Comparison of ENCODE assay signal across 1 cellular context in genomic region chr2:12317286-12317685, GRCh38.
TF ChIP-seq lines count a peak whose summit lies in the region.

No MANE protein-coding gene starts in this region.

TF ChIP-seq in H1, 55 proteins besides CTCF, POLR2A, EP300 and RAD21 (continued from another document):
- TF ChIP-seq USF2 (IDR thresholded peaks at IDR 0.05; ENCODE audit: low read length) (no peak), CHD7 (IDR thresholded peaks at IDR 0.05; ENCODE audit: insufficient replicate concordance, low read length) (no peak), BACH1 (IDR thresholded peaks at IDR 0.05; ENCODE audit: low read length) (no peak), JUND (IDR thresholded peaks at IDR 0.05; ENCODE audit: low read length) (no peak), MAX (IDR thresholded peaks at IDR 0.05) (no peak), RBBP5 (IDR thresholded peaks at IDR 0.05; ENCODE audit: borderline replicate concordance, low read depth, low read length) (no peak)
